Comparison of ENCODE assay signal across 27 cellular contexts in genomic region chr7:42090806-42091205, GRCh38.
DNase-seq lines count a peak whose midpoint lies in the region; ATAC-seq and TF ChIP-seq lines count a peak whose summit lies in the region.
"Had no signal": no experiment of that assay in that cellular context is flagged by ENCODE, and none has a peak within 500 bp of the region (broad histone marks: within the 10 kb centered on the region; RNA-seq: fewer than 3 reads in every experiment).

No MANE protein-coding gene starts in this region.

- H3K36me3 Mint-ChIP-seq in neural progenitor cell: peaks cover 38% of the 10 kb centered on the region
- H3K36me3 Mint-ChIP-seq: activated naive CD4-positive, alpha-beta T cell treated with anti-CD3 and anti-CD28 coated beads, Interleukin-2, amount 10 ng/mL, durations not matched to agents 7 days and 5 days; immature natural killer cell; natural killer cell treated with Interleukin-12 subunit alpha and Interleukin-12 subunit beta and Interleukin-15 and Interleukin-18, amount 100 ng/mL, for 72 hours; stimulated activated memory B cell treated with anti-CD40 and anti-IgM and Interleukin-4, amounts not matched to agents 10 μg/mL and 1 μg/mL and 100 μg/mL, for 72 hours had no signal

- no peaks in the 10 kb centered on the region for H3K27me3 Mint-ChIP-seq in neural progenitor cell (ENCODE audit: insufficient read depth, low read depth)
- H3K27me3 Mint-ChIP-seq: activated naive CD4-positive, alpha-beta T cell treated with anti-CD3 and anti-CD28 coated beads, Interleukin-2, amount 10 ng/mL, durations not matched to agents 7 days and 5 days; natural killer cell treated with Interleukin-12 subunit alpha and Interleukin-12 subunit beta and Interleukin-15 and Interleukin-18, amount 100 ng/mL, for 72 hours had no signal

- BruUV-seq in Panc1 (replicated peaks; lab: Mats Ljungman, UMichigan): no TSS peak

- H3K79me1 ChIP-seq in trophoblast cell (ENCODE audit: low read length): no peaks in the 10 kb centered on the region

- H3K27me3 ChIP-seq in Panc1 (ENCODE audit: control insufficient read depth, insufficient read depth, low read length): no peaks in the 10 kb centered on the region
- H3K27me3 ChIP-seq in iPS-18a (ENCODE audit: control insufficient read depth, insufficient read depth, low read length): peaks cover 83% of the 10 kb centered on the region
- no peaks in the 10 kb centered on the region for H3K27me3 ChIP-seq in neural progenitor cell
- no peaks in the 10 kb centered on the region for H3K27me3 ChIP-seq in trophoblast cell (ENCODE audit: insufficient read depth, low read length)
- no peaks in the 10 kb centered on the region for H3K27me3 ChIP-seq in tibial nerve
- H3K27me3 ChIP-seq: brain microvascular endothelial cell, pancreas had no signal

- no peak overlapping the region for H3K14ac ChIP-seq in trophoblast cell (ENCODE audit: low read length)

- intact Hi-C loops in Panc1 (cut with micrococcal nuclease; ENCODE audit: unreplicated experiment): no loop called here

- H3K4me1 ChIP-seq in Panc1 (ENCODE audit: control insufficient read depth, insufficient read depth, low read length) (peaks cover 13% of the 10 kb centered on the region), iPS-18a (ENCODE audit: control insufficient read depth, low read depth, low read length) (peaks cover 27% of the 10 kb centered on the region), neural progenitor cell (peaks cover 58% of the 10 kb centered on the region), trophoblast cell (ENCODE audit: control insufficient read depth in 1 of 2, insufficient read depth in 2 of 2, low read length in 2 of 2) (peaks cover 5% of the 10 kb centered on the region in 2 experiments), tibial nerve (peaks cover 0 to 16% (median 4%) of the 10 kb centered on the region in 4 donors)
- H3K4me1 ChIP-seq: pancreas had no signal

- H3K9me3 Mint-ChIP-seq in neural progenitor cell: no peaks in the 10 kb centered on the region
- H3K9me3 Mint-ChIP-seq: activated naive CD4-positive, alpha-beta T cell treated with anti-CD3 and anti-CD28 coated beads, Interleukin-2, amount 10 ng/mL, durations not matched to agents 7 days and 5 days; stimulated activated memory B cell treated with anti-CD40 and anti-IgM and Interleukin-4, amounts not matched to agents 10 μg/mL and 1 μg/mL and 100 μg/mL, for 72 hours had no signal

- no peak overlapping the region for H2BK5ac ChIP-seq in trophoblast cell (ENCODE audit: low read depth, low read length, poor library complexity)

- no peak for TF ChIP-seq EP300 in tibial nerve (IDR thresholded peaks at IDR 0.05)

- CTCF ChIA-PET in Panc1 (lab: Charles Lee): no interaction called here

- in situ Hi-C loops in Panc1 (cut with HindIII; ENCODE audit: low pct_unique_long_range_greater_than_20kb, low sequenced_read_pairs): no loop called here

- peaks cover 79% of the 10 kb centered on the region for H3K4me1 Mint-ChIP-seq in neural progenitor cell
- H3K4me1 Mint-ChIP-seq: activated naive CD4-positive, alpha-beta T cell treated with anti-CD3 and anti-CD28 coated beads, Interleukin-2, amount 10 ng/mL, durations not matched to agents 7 days and 5 days; stimulated activated memory B cell treated with anti-CD40 and anti-IgM and Interleukin-4, amounts not matched to agents 10 μg/mL and 1 μg/mL and 100 μg/mL, for 72 hours had no signal

- no peak for TF ChIP-seq CTCF in C4-2B (conservative IDR thresholded peaks at IDR 0.05)
- TF ChIP-seq CTCF in Panc1 (IDR thresholded peaks at IDR 0.05): no peak
- TF ChIP-seq CTCF in neural progenitor cell (IDR thresholded peaks at IDR 0.05): no peak
- TF ChIP-seq CTCF in tibial nerve (IDR thresholded peaks at IDR 0.05): no peak

- H4K8ac ChIP-seq in trophoblast cell (ENCODE audit: low read depth, low read length): no peak overlapping the region

- DNase-seq in Panc1 (ENCODE audit: low read depth, low spot score) (no peak), neural progenitor cell (ENCODE audit: low spot score) (no peak), NCI-H2227 (lab: John Stamatoyannopoulos, UW; ENCODE audit: unreplicated experiment) (no peak), DMS79 treated with DMSO at 0.1 percent for 48 hours (lab: John Stamatoyannopoulos, UW) (no peak), trophoblast cell (no peak), tibial nerve (ENCODE audit: low spot score in 2 of 2) (no peak)
- DNase-seq: activated CD4-positive, alpha-beta T cell treated with anti-CD3 and anti-CD28 coated beads, Interleukin-2, amount 50 U/mL, for 48 hours; activated naive CD4-positive, alpha-beta T cell treated with anti-CD3 and anti-CD28 coated beads, Interleukin-2, amount 10 ng/mL, durations not matched to agents 7 days and 5 days; AML-193; brain microvascular endothelial cell; effector CD4-positive, alpha-beta T cell; glutamatergic neuron; GM23248; immature natural killer cell; left colon; NCI-H187 treated with DMSO at 0.1 percent for 48 hours; NCI-H2171 treated with DMSO at 0.1 percent for 48 hours; NK-92 treated with Interleukin-12 subunit alpha and Interleukin-12 subunit beta, amount 100 ng/mL, for 24 hours; right cardiac atrium; stimulated activated CD4-positive, alpha-beta T cell treated with anti-CD3 and anti-CD28 coated beads, Interleukin-4, amount 100 ng/mL, for 4 hours had no signal

- no CpG with 5 or more reads among the region's 5 CpGs for WGBS in trophoblast cell (ENCODE audit: extremely low coverage, insufficient coverage, insufficient read length)
- 87 to 93% methylated on average over 5 of the region's 5 CpGs for WGBS in tibial nerve, 2 donors

- peak overlapping the region; percentile 99 for H3K27ac Mint-ChIP-seq in neural progenitor cell
- H3K27ac Mint-ChIP-seq: activated naive CD4-positive, alpha-beta T cell treated with anti-CD3 and anti-CD28 coated beads, Interleukin-2, amount 10 ng/mL, durations not matched to agents 7 days and 5 days; immature natural killer cell; natural killer cell treated with Interleukin-12 subunit alpha and Interleukin-12 subunit beta and Interleukin-15 and Interleukin-18, amount 100 ng/mL, for 72 hours; stimulated activated memory B cell treated with anti-CD40 and anti-IgM and Interleukin-4, amounts not matched to agents 10 μg/mL and 1 μg/mL and 100 μg/mL, for 72 hours had no signal

- TF ChIP-seq POLR2A in tibial nerve (IDR thresholded peaks at IDR 0.05): no peak

- no peak overlapping the region for H2AK5ac ChIP-seq in trophoblast cell (ENCODE audit: low read length)

- no peak overlapping the region for H4K91ac ChIP-seq in trophoblast cell (ENCODE audit: low read depth, low read length)

- no peak overlapping the region for H3K4me3 ChIP-seq in Panc1 (ENCODE audit: low read depth in 2 of 2, low read length in 2 of 2)
- no peak overlapping the region for H3K4me3 ChIP-seq in iPS-18a (ENCODE audit: low read length)
- H3K4me3 ChIP-seq in neural progenitor cell: no peak overlapping the region
- no peak overlapping the region for H3K4me3 ChIP-seq in trophoblast cell (ENCODE audit: low read depth, low read length)
- no peak overlapping the region for H3K4me3 ChIP-seq in tibial nerve
- H3K4me3 ChIP-seq: GM23248, pancreas had no signal

- no peak for ATAC-seq in Panc1
- ATAC-seq: natural killer cell treated with Interleukin-12 subunit alpha and Interleukin-12 subunit beta and Interleukin-15 and Interleukin-18, amount 100 ng/mL, for 72 hours; stimulated activated memory B cell treated with anti-CD40 and anti-IgM and Interleukin-4, amounts not matched to agents 10 μg/mL and 1 μg/mL and 100 μg/mL, for 72 hours had no signal

- no peak overlapping the region for H3K4ac ChIP-seq in trophoblast cell (ENCODE audit: low read depth, low read length)

- peak overlapping the region; percentile 74 for H3K27ac ChIP-seq in C4-2B
- peak overlapping the region; percentile 24; the same call in 1 of the 2 replicates for H3K27ac ChIP-seq in Panc1 (ENCODE audit: low read length)
- no peak overlapping the region for H3K27ac ChIP-seq in iPS-18a (ENCODE audit: low read length)
- H3K27ac ChIP-seq in neural progenitor cell: peak overlapping the region; percentile 93
- no peak overlapping the region for H3K27ac ChIP-seq in trophoblast cell (ENCODE audit: low read depth, low read length)
- no peak overlapping the region for H3K27ac ChIP-seq in tibial nerve
- H3K27ac ChIP-seq: brain microvascular endothelial cell, epithelial cell of prostate, GM23248, HL-60, pancreas had no signal

- H2AFZ ChIP-seq in neural progenitor cell (replicated peaks) (no peak overlapping the region), trophoblast cell (ENCODE audit: insufficient read depth, low read length, poor library complexity) (no peak overlapping the region)
- H2AFZ ChIP-seq: GM23248 had no signal

- no peak overlapping the region for H4K12ac ChIP-seq in trophoblast cell (ENCODE audit: low read depth, low read length)

- H3K9me3 ChIP-seq in Panc1 (ENCODE audit: control insufficient read depth, insufficient read depth, low read depth, low read length) (no peaks in the 10 kb centered on the region), iPS-18a (ENCODE audit: control insufficient read depth, low read depth, low read length) (no peaks in the 10 kb centered on the region), neural progenitor cell (ENCODE audit: low read depth) (no peaks in the 10 kb centered on the region), trophoblast cell (ENCODE audit: insufficient read depth, low read depth, low read length) (no peaks in the 10 kb centered on the region), tibial nerve (no peaks in the 10 kb centered on the region)
- H3K9me3 ChIP-seq: pancreas had no signal

- POLR2A ChIA-PET in Panc1 (lab: Charles Lee): no interaction called here

- H3K9ac ChIP-seq in iPS-18a (ENCODE audit: low read length) (peak overlapping the region; percentile 21), neural progenitor cell (no peak overlapping the region), trophoblast cell (ENCODE audit: low read length) (no peak overlapping the region)
- H3K9ac ChIP-seq: GM23248 had no signal

- H4K20me1 ChIP-seq in neural progenitor cell (ENCODE audit: low read depth): peaks cover 100% of the 10 kb centered on the region

- peak overlapping the region; percentile 68 for H3K4me3 Mint-ChIP-seq in neural progenitor cell
- H3K4me3 Mint-ChIP-seq: activated naive CD4-positive, alpha-beta T cell treated with anti-CD3 and anti-CD28 coated beads, Interleukin-2, amount 10 ng/mL, durations not matched to agents 7 days and 5 days; immature natural killer cell; natural killer cell treated with Interleukin-12 subunit alpha and Interleukin-12 subunit beta and Interleukin-15 and Interleukin-18, amount 100 ng/mL, for 72 hours; stimulated activated memory B cell treated with anti-CD40 and anti-IgM and Interleukin-4, amounts not matched to agents 10 μg/mL and 1 μg/mL and 100 μg/mL, for 72 hours had no signal

- H3K36me3 ChIP-seq in Panc1 (ENCODE audit: control insufficient read depth, insufficient read depth, low read length) (no peaks in the 10 kb centered on the region), iPS-18a (ENCODE audit: control insufficient read depth, low read depth, low read length) (no peaks in the 10 kb centered on the region), neural progenitor cell (no peaks in the 10 kb centered on the region), trophoblast cell (ENCODE audit: control insufficient read depth in 1 of 2, insufficient read depth in 2 of 2, low read length in 2 of 2) (no peaks in the 10 kb centered on the region), tibial nerve (no peaks in the 10 kb centered on the region)
- H3K36me3 ChIP-seq: brain microvascular endothelial cell, pancreas had no signal

- H2BK120ac ChIP-seq in trophoblast cell (ENCODE audit: insufficient read depth, low read length, poor library complexity): no peak overlapping the region

- H3F3A ChIP-seq in neural progenitor cell (ENCODE audit: low read depth): peaks cover 60% of the 10 kb centered on the region

- H2BK12ac ChIP-seq in trophoblast cell (ENCODE audit: low read length): no peak overlapping the region

- H3K4me2 ChIP-seq in neural progenitor cell (no peak overlapping the region), trophoblast cell (ENCODE audit: low read length) (no peak overlapping the region)

- no peak overlapping the region for H3K23ac ChIP-seq in trophoblast cell (ENCODE audit: low read length)

- H3K79me2 ChIP-seq in neural progenitor cell (ENCODE audit: low read depth) (peaks cover 99% of the 10 kb centered on the region), trophoblast cell (ENCODE audit: control insufficient read depth, insufficient read depth, low read length, poor library complexity) (no peaks in the 10 kb centered on the region)

- no peak overlapping the region for H3K18ac ChIP-seq in trophoblast cell (ENCODE audit: low read length)

Comparison
In these comparisons a context has a peak if more than half of its experiments do, and no peak if none do; other contexts are left out.
1. H3K27ac ChIP-seq: peak in C4-2B (single experiment), Panc1 (single experiment) and neural progenitor cell (single experiment); none in iPS-18a (single experiment), trophoblast cell (single experiment) and tibial nerve (0 of 4).